ENCODE assay signal across 12 cellular contexts in genomic region chr13:34462843-34463242, GRCh38.
DNase-seq lines count a peak whose midpoint lies in the region; ATAC-seq, FAIRE-seq and TF ChIP-seq lines count a peak whose summit lies in the region.
"Had no signal": no experiment of that assay in that cellular context is flagged by ENCODE, and none has a peak within 500 bp of the region (broad histone marks: within the 10 kb centered on the region; RNA-seq: fewer than 3 reads in every experiment).

No MANE protein-coding gene starts in this region.

- H3K27me3 ChIP-seq in ACC112 (ENCODE audit: insufficient read depth, low read length) = no peaks in the 10 kb centered on the region
- H3K27me3 ChIP-seq: suprapubic skin had no signal

- no peaks in the 10 kb centered on the region for H3K4me1 Mint-ChIP-seq in natural killer cell treated with Interleukin-12 subunit alpha and Interleukin-12 subunit beta and Interleukin-15 and Interleukin-18, amount 100 ng/mL, for 72 hours (ENCODE audit: low read depth in 2 of 2)
- peaks cover 3% of the 10 kb centered on the region for H3K4me1 Mint-ChIP-seq in endothelial cell (ENCODE audit: unreplicated experiment)
- H3K4me1 Mint-ChIP-seq in osteocyte (ENCODE audit: unreplicated experiment) = peaks cover 16% of the 10 kb centered on the region

- H3K79me2 ChIP-seq in ACC112 (ENCODE audit: control insufficient read depth, insufficient read depth, low read length, unreplicated experiment) = no peaks in the 10 kb centered on the region

- H3K4me1 ChIP-seq in ACC112 (ENCODE audit: control insufficient read depth, insufficient read depth, low read length, unreplicated experiment) = peaks cover 22% of the 10 kb centered on the region
- H3K4me1 ChIP-seq: suprapubic skin had no signal

- H3K9me3 Mint-ChIP-seq in natural killer cell treated with Interleukin-12 subunit alpha and Interleukin-12 subunit beta and Interleukin-15 and Interleukin-18, amount 100 ng/mL, for 72 hours = peaks cover 15% of the 10 kb centered on the region
- no peaks in the 10 kb centered on the region for H3K9me3 Mint-ChIP-seq in endothelial cell (ENCODE audit: unreplicated experiment)
- no peaks in the 10 kb centered on the region for H3K9me3 Mint-ChIP-seq in osteocyte (ENCODE audit: unreplicated experiment)

- FAIRE-seq in HTR-8/SVneo (lab: Jason Lieb, UNC) = no peak
- FAIRE-seq: endometrium, HepG2 had no signal

- H3K27me3 Mint-ChIP-seq in natural killer cell treated with Interleukin-12 subunit alpha and Interleukin-12 subunit beta and Interleukin-15 and Interleukin-18, amount 100 ng/mL, for 72 hours = no peaks in the 10 kb centered on the region
- H3K27me3 Mint-ChIP-seq in endothelial cell (ENCODE audit: unreplicated experiment) (no peaks in the 10 kb centered on the region), osteocyte (ENCODE audit: unreplicated experiment) (no peaks in the 10 kb centered on the region)

- peak overlapping the region; percentile 53; the same call in 1 of the 2 replicates for H3K27ac ChIP-seq in ACC112 (ENCODE audit: low read depth, low read length)
- H3K27ac ChIP-seq: suprapubic skin had no signal

- no peaks in the 10 kb centered on the region for H3K36me3 ChIP-seq in ACC112 (ENCODE audit: insufficient read depth, low read length)
- H3K36me3 ChIP-seq: suprapubic skin had no signal

- H3K4me3 ChIP-seq in ACC112 (ENCODE audit: low read depth, low read length) (no peak overlapping the region), choroid plexus epithelial cell (ENCODE audit: low read depth, low read length) (no peak overlapping the region)
- H3K4me3 ChIP-seq: suprapubic skin had no signal

- TF ChIP-seq CTCF in choroid plexus epithelial cell (conservative IDR thresholded peaks at IDR 0.05; ENCODE audit: low read depth, low read length) (no peak), endothelial cell (IDR thresholded peaks at IDR 0.05; ENCODE audit: unreplicated experiment) (no peak), osteocyte (IDR thresholded peaks at IDR 0.05) (no peak)

- H3K27ac Mint-ChIP-seq in natural killer cell treated with Interleukin-12 subunit alpha and Interleukin-12 subunit beta and Interleukin-15 and Interleukin-18, amount 100 ng/mL, for 72 hours = no peak overlapping the region
- H3K27ac Mint-ChIP-seq in endothelial cell (ENCODE audit: unreplicated experiment) = no peak overlapping the region
- no peak overlapping the region for H3K27ac Mint-ChIP-seq in osteocyte (ENCODE audit: unreplicated experiment)

- no peaks in the 10 kb centered on the region for H3K36me3 Mint-ChIP-seq in natural killer cell treated with Interleukin-12 subunit alpha and Interleukin-12 subunit beta and Interleukin-15 and Interleukin-18, amount 100 ng/mL, for 72 hours
- no peaks in the 10 kb centered on the region for H3K36me3 Mint-ChIP-seq in endothelial cell (ENCODE audit: low read depth, unreplicated experiment)
- H3K36me3 Mint-ChIP-seq in osteocyte (ENCODE audit: unreplicated experiment) = no peaks in the 10 kb centered on the region

- DNase-seq in HTR-8/SVneo (ENCODE audit: insufficient read length, low spot score) (peak; percentile 9), choroid plexus epithelial cell (ENCODE audit: low read depth) (peak; percentile 16), kidney glomerular epithelial cell (lab: John Stamatoyannopoulos, UW) (peak; percentile 51), endothelial cell (ENCODE audit: low spot score) (no peak), osteocyte (ENCODE audit: extremely low spot score, unreplicated experiment) (no peak)
- no peak for DNase-seq in natural killer cell treated with Interleukin-12 subunit alpha and Interleukin-12 subunit beta and Interleukin-15 and Interleukin-18, amount 100 ng/mL, for 72 hours (ENCODE audit: low spot score)
- DNase-seq: NCI-H2029 treated with DMSO at 0.1 percent for 48 hours had no signal

- no peak for ATAC-seq in GM21825 (IDR thresholded peaks at IDR 0.05; ENCODE audit: unreplicated experiment)
- no peak for ATAC-seq in natural killer cell treated with Interleukin-12 subunit alpha and Interleukin-12 subunit beta and Interleukin-15 and Interleukin-18, amount 100 ng/mL, for 72 hours
- ATAC-seq: HepG2 had no signal

- no peak overlapping the region for H2AFZ ChIP-seq in ACC112 (ENCODE audit: low read length, unreplicated experiment)

- no peak overlapping the region for H3K4me3 Mint-ChIP-seq in natural killer cell treated with Interleukin-12 subunit alpha and Interleukin-12 subunit beta and Interleukin-15 and Interleukin-18, amount 100 ng/mL, for 72 hours
- no peak overlapping the region for H3K4me3 Mint-ChIP-seq in endothelial cell (ENCODE audit: unreplicated experiment)
- no peak overlapping the region for H3K4me3 Mint-ChIP-seq in osteocyte (ENCODE audit: unreplicated experiment)

Comparison
In these comparisons a context has a peak if more than half of its experiments do, and no peak if none do; other contexts are left out.
1. DNase-seq: peak in HTR-8/SVneo (single experiment), choroid plexus epithelial cell (single experiment) and kidney glomerular epithelial cell (single experiment); none in natural killer cell treated with Interleukin-12 subunit alpha and Interleukin-12 subunit beta and Interleukin-15 and Interleukin-18, amount 100 ng/mL, for 72 hours (single experiment), endothelial cell (single experiment) and osteocyte (single experiment).